In genomic region chr2:39994151-39994550, GRCh38 we compare ENCODE assay signal across 21 cellular contexts.
DNase-seq lines count a peak whose midpoint lies in the region; ATAC-seq and TF ChIP-seq lines count a peak whose summit lies in the region.
"Had no signal": no experiment of that assay in that cellular context is flagged by ENCODE, and none has a peak within 500 bp of the region (broad histone marks: within the 10 kb centered on the region; RNA-seq: fewer than 3 reads in every experiment).

No MANE protein-coding gene starts in this region.

- POLR2A ChIA-PET in CD4-positive, alpha-beta T cell (lab: Charles Lee): no interaction called here

- H3K79me1 ChIP-seq in H9 (ENCODE audit: insufficient read depth, low read depth, low read length, poor library complexity, severe bottlenecking): no peaks in the 10 kb centered on the region

- no peaks in the 10 kb centered on the region for H3K36me3 Mint-ChIP-seq in CD4-positive, alpha-beta T cell (ENCODE audit: low read depth)
- no peaks in the 10 kb centered on the region for H3K36me3 Mint-ChIP-seq in H9 (ENCODE audit: insufficient read depth in 1 of 3, low read depth in 3 of 3)
- H3K36me3 Mint-ChIP-seq: brain; CD8-positive, alpha-beta memory T cell had no signal

- intact Hi-C loops in CD4-positive, alpha-beta T cell (cut with DNase I, micrococcal nuclease): no loop called here

- no peak for TF ChIP-seq CTCF in CD4-positive, alpha-beta T cell (IDR thresholded peaks at IDR 0.05)
- no peak for TF ChIP-seq CTCF in H9 (conservative IDR thresholded peaks at IDR 0.05)

- no peak overlapping the region for H2BK120ac ChIP-seq in H9 (ENCODE audit: low read depth, low read length, poor library complexity, severe bottlenecking)

- H2AFZ ChIP-seq in H9 (ENCODE audit: low read length): no peak overlapping the region

- H2BK12ac ChIP-seq in H9 (ENCODE audit: insufficient read length, low read depth, low read length): no peak overlapping the region

- H3K14ac ChIP-seq in H9 (ENCODE audit: insufficient read depth, low read length): no peak overlapping the region

- H3K27ac ChIP-seq in epithelial cell of prostate: peak overlapping the region; percentile 91
- no peak overlapping the region for H3K27ac ChIP-seq in CD4-positive, alpha-beta T cell (ENCODE audit: low read depth, low read length)
- H3K27ac ChIP-seq in H9 (ENCODE audit: insufficient read length, low read depth, low read length): no peak overlapping the region
- H3K27ac ChIP-seq: right atrium auricular region, SK-N-MC, transverse colon had no signal

- no peak overlapping the region for H3K27ac Mint-ChIP-seq in CD4-positive, alpha-beta T cell
- no peak overlapping the region for H3K27ac Mint-ChIP-seq in H9
- H3K27ac Mint-ChIP-seq: activated CD8-positive, alpha-beta T cell treated with anti-CD3 and anti-CD28 coated beads for 36 hours; activated T-helper 17 cell treated with anti-CD3 and anti-CD28 coated beads, Interleukin-2, amount 50 U/mL, for 72 hours; brain; CD8-positive, alpha-beta memory T cell; nephron had no signal

- no peak overlapping the region for H2BK20ac ChIP-seq in H9 (ENCODE audit: low read depth, low read length, poor library complexity, severe bottlenecking)

- DNase-seq in GM04504 (ENCODE audit: low read depth) (peak; percentile 54), RPMI7951 (ENCODE audit: low read depth) (peak; percentile 72), epithelial cell of prostate (ENCODE audit: low read depth, low spot score) (peak; percentile 43), renal cortical epithelial cell (ENCODE audit: low read depth) (peak; percentile 74), NCI-H2081 (lab: John Stamatoyannopoulos, UW) (no peak), H9 (no peak), COR-L47 (lab: John Stamatoyannopoulos, UW) (no peak)
- no peak for DNase-seq in CD4-positive, alpha-beta T cell
- DNase-seq: activated CD8-positive, alpha-beta T cell treated with anti-CD3 and anti-CD28 coated beads for 36 hours; CD8-positive, alpha-beta memory T cell; hypothalamus; NCI-H1417; NCI-H345; stimulated activated CD4-positive, alpha-beta T cell treated with anti-CD3 and anti-CD28 coated beads, Interleukin-2, amount 100 ng/mL, for 48 hours; transverse colon had no signal

- no peak overlapping the region for H4K5ac ChIP-seq in H9 (ENCODE audit: insufficient read length, low read depth, low read length)

- H2BK15ac ChIP-seq in H9 (ENCODE audit: low read depth, low read length): no peak overlapping the region

- H3K4me1 Mint-ChIP-seq in CD4-positive, alpha-beta T cell (ENCODE audit: low read depth): no peaks in the 10 kb centered on the region
- peaks cover 21 to 24% of the 10 kb centered on the region in 2 experiments for H3K4me1 Mint-ChIP-seq in H9
- H3K4me1 Mint-ChIP-seq: activated T-helper 17 cell treated with anti-CD3 and anti-CD28 coated beads, Interleukin-2, amount 50 U/mL, for 72 hours; brain; CD8-positive, alpha-beta memory T cell had no signal

- no peak overlapping the region for H4K91ac ChIP-seq in H9 (ENCODE audit: insufficient read length, low read depth, low read length)

- no peaks in the 10 kb centered on the region for H3K79me2 ChIP-seq in H9 (ENCODE audit: insufficient read depth, low read length)

- H3K4ac ChIP-seq in H9 (ENCODE audit: low read depth, low read length): no peak overlapping the region

- H3T11ph ChIP-seq in H9 (ENCODE audit: low read length): no peak overlapping the region

- no peak overlapping the region for H2AK5ac ChIP-seq in H9 (ENCODE audit: insufficient read length, low read length)

- CTCF ChIA-PET in CD4-positive, alpha-beta T cell (lab: Charles Lee): interaction anchor here (0.6 kb wide), 1 partner anchor 347 kb away, joined by 3 read pairs; no protein-coding TSS in a partner anchor

- no peak for ATAC-seq in CD4-positive, alpha-beta T cell (ENCODE audit: poor library complexity)
- ATAC-seq: activated CD8-positive, alpha-beta T cell treated with anti-CD3 and anti-CD28 coated beads for 36 hours; activated T-helper 17 cell treated with anti-CD3 and anti-CD28 coated beads, Interleukin-2, amount 50 U/mL, for 72 hours; K562 had no signal

- H3K27me3 ChIP-seq in CD4-positive, alpha-beta T cell (ENCODE audit: control insufficient read depth, insufficient read depth, low read length): no peaks in the 10 kb centered on the region
- no peaks in the 10 kb centered on the region for H3K27me3 ChIP-seq in H9 (ENCODE audit: insufficient read depth, low read length)
- H3K27me3 ChIP-seq: right atrium auricular region, transverse colon had no signal

- H4K20me1 ChIP-seq in H9 (ENCODE audit: control insufficient read depth, insufficient read depth, insufficient read length): no peaks in the 10 kb centered on the region

- H3K56ac ChIP-seq in H9 (ENCODE audit: insufficient read length, low read depth, low read length): no peak overlapping the region

- no peaks in the 10 kb centered on the region for H3K9me3 ChIP-seq in CD4-positive, alpha-beta T cell (ENCODE audit: control insufficient read depth, low read length)
- H3K9me3 ChIP-seq in H9 (ENCODE audit: control insufficient read depth, low read depth, low read length): no peaks in the 10 kb centered on the region
- H3K9me3 ChIP-seq: right atrium auricular region, transverse colon had no signal

- H3K27me3 Mint-ChIP-seq in CD4-positive, alpha-beta T cell: no peaks in the 10 kb centered on the region
- H3K27me3 Mint-ChIP-seq in H9 (ENCODE audit: low read depth): no peaks in the 10 kb centered on the region
- H3K27me3 Mint-ChIP-seq: activated CD8-positive, alpha-beta T cell treated with anti-CD3 and anti-CD28 coated beads for 36 hours; activated T-helper 17 cell treated with anti-CD3 and anti-CD28 coated beads, Interleukin-2, amount 50 U/mL, for 72 hours; CD8-positive, alpha-beta memory T cell had no signal

- peaks cover 2% of the 10 kb centered on the region; the same call in 1 of the 2 replicates for H3K4me1 ChIP-seq in H9 (ENCODE audit: insufficient read depth, low read length)
- H3K4me1 ChIP-seq: right atrium auricular region, transverse colon had no signal

- no peak overlapping the region for H4K8ac ChIP-seq in H9 (replicated peaks; ENCODE audit: insufficient read length, low read depth, low read length)

- no peak overlapping the region for H3K18ac ChIP-seq in H9 (ENCODE audit: insufficient read length, low read depth, low read length)

- no peak overlapping the region for H3K23ac ChIP-seq in H9 (ENCODE audit: insufficient read length, low read depth, low read length)

- H3K9ac ChIP-seq in H9 (ENCODE audit: extremely low read depth, insufficient read length, low read length): no peak overlapping the region

- no peaks in the 10 kb centered on the region for H3K9me3 Mint-ChIP-seq in CD4-positive, alpha-beta T cell
- H3K9me3 Mint-ChIP-seq in H9: no peaks in the 10 kb centered on the region
- H3K9me3 Mint-ChIP-seq: activated T-helper 17 cell treated with anti-CD3 and anti-CD28 coated beads, Interleukin-2, amount 50 U/mL, for 72 hours; brain; CD8-positive, alpha-beta memory T cell; nephron had no signal

- H3K23me2 ChIP-seq in H9 (ENCODE audit: insufficient read length, low read depth, low read length, poor library complexity, severe bottlenecking): no peaks in the 10 kb centered on the region

- no peak overlapping the region for H3K4me3 Mint-ChIP-seq in CD4-positive, alpha-beta T cell
- H3K4me3 Mint-ChIP-seq in H9: no peak overlapping the region
- H3K4me3 Mint-ChIP-seq: activated CD8-positive, alpha-beta T cell treated with anti-CD3 and anti-CD28 coated beads for 36 hours; activated T-helper 17 cell treated with anti-CD3 and anti-CD28 coated beads, Interleukin-2, amount 50 U/mL, for 72 hours; brain; CD8-positive, alpha-beta memory T cell; nephron had no signal

- H2BK5ac ChIP-seq in H9 (ENCODE audit: insufficient read length, low read length): no peak overlapping the region

- H3K4me2 ChIP-seq in H9 (ENCODE audit: insufficient read depth, insufficient read length, low read length): no peak overlapping the region

Comparison
In these comparisons a context has a peak if more than half of its experiments do, and no peak if none do; other contexts are left out.
1. DNase-seq: peak in GM04504 (single experiment), RPMI7951 (single experiment), epithelial cell of prostate (single experiment) and renal cortical epithelial cell (single experiment); none in CD4-positive, alpha-beta T cell (0 of 10), NCI-H2081 (0 of 2), H9 (single experiment) and COR-L47 (single experiment).